In genomic region chr2:238644095-238645081, GRCh38 we compare ENCODE assay signal across 1 cellular context.
A peak's percentile ranks its signal among the peaks of the same experiment; 100 is the strongest.
TF ChIP-seq lines count a peak whose summit lies in the region.

No MANE protein-coding gene starts in this region.

TF ChIP-seq in K562, 482 proteins besides CTCF, POLR2A, EP300 and RAD21 (continued from another document):
- TF ChIP-seq PBX2 (CRISPR knock-in tag; IDR thresholded peaks at IDR 0.05; ENCODE audit: low read depth) (no peak), PBX2 (tag; conservative IDR thresholded peaks at IDR 0.05; ENCODE audit: low read depth) (peak; percentile 66), HMBOX1 (IDR thresholded peaks at IDR 0.05) (peak; percentile 66), CBX5 (IDR thresholded peaks at IDR 0.05; ENCODE audit: borderline replicate concordance, low read depth) (no peak), THAP12 (CRISPR knock-in tag; IDR thresholded peaks at IDR 0.05) (no peak), HNRNPK (IDR thresholded peaks at IDR 0.05; ENCODE audit: low read depth, low read length, poor library complexity, severe bottlenecking) (no peak), KHSRP (IDR thresholded peaks at IDR 0.05) (no peak), POLR2AphosphoS5 (IDR thresholded peaks at IDR 0.05; ENCODE audit: control insufficient read depth, insufficient read depth, low read depth, low read length) (no peak), ZEB2 (IDR thresholded peaks at IDR 0.05) (no peak), GMEB1 (CRISPR knock-in tag; IDR thresholded peaks at IDR 0.05) (no peak), E2F3 (CRISPR knock-in tag; IDR thresholded peaks at IDR 0.05) (no peak), ARID3A (IDR thresholded peaks at IDR 0.05; ENCODE audit: borderline replicate concordance, low read depth, low read length) (no peak), FOSL1 (tag; conservative IDR thresholded peaks at IDR 0.05) (peak; percentile 95), ELK3 (CRISPR knock-in tag; IDR thresholded peaks at IDR 0.05) (no peak)
